In the genomic region with DNA sequence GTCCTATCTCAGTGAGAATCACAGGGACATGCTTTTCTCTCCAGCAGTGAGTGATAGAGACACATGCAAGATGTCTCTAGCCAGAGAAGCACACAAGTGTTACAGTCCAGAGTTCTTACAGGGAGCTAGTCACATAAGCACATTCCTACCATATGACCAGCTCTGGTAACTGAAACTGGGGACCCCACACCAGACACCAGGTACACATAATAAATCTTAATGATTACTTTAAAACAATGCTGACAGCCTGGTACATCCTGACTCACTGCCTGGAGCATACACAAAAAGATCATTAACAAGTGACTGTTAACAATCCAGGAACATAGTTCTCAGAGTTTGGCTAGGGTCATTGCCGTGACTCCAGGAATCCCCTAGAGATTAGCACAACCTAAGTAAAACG, we compare ENCODE assay signal across 1 cellular context.
TF ChIP-seq lines count a peak whose summit lies in the region.

No MANE protein-coding gene starts in this region.

TF ChIP-seq in GM23338, 12 proteins besides CTCF, POLR2A, EP300 and RAD21 (continued from another document):
- TF ChIP-seq POLR2AphosphoS5 (IDR thresholded peaks at IDR 0.05; ENCODE audit: low read depth) (no peak), STAT1 (IDR thresholded peaks at IDR 0.05; ENCODE audit: unreplicated experiment) (no peak)
